8 cellular contexts compared by ENCODE assay signal in the genomic region with DNA sequence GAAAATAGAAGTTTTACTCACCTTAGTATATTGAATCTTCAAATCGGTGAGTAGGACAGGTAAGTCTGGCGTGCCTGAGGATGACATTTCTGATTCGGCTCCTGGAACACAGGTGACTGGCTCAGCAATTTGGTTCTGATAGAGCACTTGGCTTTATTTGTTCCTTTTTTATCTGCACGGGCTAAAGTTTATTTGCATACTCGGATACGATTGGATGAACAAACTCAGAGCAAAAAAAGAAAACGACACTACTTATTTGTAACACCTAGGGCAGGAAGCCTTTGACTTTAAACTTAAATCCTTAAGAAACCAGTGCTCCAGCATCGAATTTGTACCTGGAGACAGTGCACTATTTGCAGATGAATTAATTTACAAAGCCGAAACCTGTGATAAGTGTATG. TPM values are rescaled to one million over a fixed set of nuclear protein-coding genes. Genes with fewer than 3 reads are reported as not detected.
DNase-seq lines count a peak whose midpoint lies in the region; ATAC-seq and TF ChIP-seq lines count a peak whose summit lies in the region.

A gene (minus strand): TSS at position 140 of the 400 bp plus-strand sequence. CDS start 53 bp downstream, at position 87.

- H3K9me3 ChIP-seq in DOHH2 (ENCODE audit: control insufficient read depth, insufficient read depth, low read length) = no peaks in the 10 kb centered on the region; the same call in 1 of the 2 replicates
- no peaks in the 10 kb centered on the region for H3K9me3 ChIP-seq in OCI-LY7 (ENCODE audit: low read length)

- POLR2A ChIA-PET in OCI-LY7 (lab: Charles Lee) = interaction anchor here (0.7 kb wide), 1 partner anchor 22 kb away, joined by 3 read pairs; no protein-coding TSS in a partner anchor

- no TSS peak for BruUV-seq in OCI-LY7 (replicated peaks; lab: Mats Ljungman, UMichigan)

- CTCF ChIA-PET in OCI-LY7 (lab: Charles Lee; ENCODE audit: unreplicated experiment) = no interaction called here

- H3K4me2 ChIP-seq in DOHH2 (ENCODE audit: low read length) = peak within 1 kb of the TSS; percentile 51
- peak within 1 kb of the TSS; percentile 44 for H3K4me2 ChIP-seq in OCI-LY7 (ENCODE audit: low read length)

- no peak for TF ChIP-seq CTCF in DOHH2 (IDR thresholded peaks at IDR 0.05; ENCODE audit: low read depth, low read length, poor library complexity, severe bottlenecking)
- no peak for TF ChIP-seq CTCF in OCI-LY7 (conservative IDR thresholded peaks at IDR 0.05; ENCODE audit: low read length)

- H3K9me2 ChIP-seq in DOHH2 (replicated peaks; ENCODE audit: control insufficient read depth, low read length) (no peaks in the 10 kb centered on the region), OCI-LY7 (ENCODE audit: insufficient read depth, low read length) (no peaks in the 10 kb centered on the region)

- no peak within 1 kb of the TSS for H3K4me3 Mint-ChIP-seq in activated T-helper 1 cell treated with anti-CD3 and anti-CD28 coated beads, Interleukin-12 subunit alpha, Interleukin-12 subunit beta, Interleukin-2, Interleukin-4 antibody, amounts not matched to agents 30 ng/mL and 10 ng/mL and 1 ng/mL, durations not matched to agents 14 hours and 24 hours and 36 hours

- DNase-seq in OCI-LY7 (ENCODE audit: low spot score) (peak; percentile 4), Right ventricle myocardium superior (no peak), pulmonary artery endothelial cell (ENCODE audit: low read depth, low spot score) (peak; percentile 29), SW 1271 (lab: John Stamatoyannopoulos, UW) (no peak), anterior cingulate cortex (lab: John Stamatoyannopoulos, UW) (no peak)
- no peak for DNase-seq in activated T-helper 1 cell treated with anti-CD3 and anti-CD28 coated beads, Interleukin-12 subunit alpha, Interleukin-12 subunit beta, Interleukin-2, Interleukin-4 antibody, amounts not matched to agents 30 ng/mL and 10 ng/mL and 1 ng/mL, durations not matched to agents 14 hours and 24 hours and 36 hours (ENCODE audit: low spot score)

- no peaks in the 10 kb centered on the region for H3F3A ChIP-seq in DOHH2 (ENCODE audit: control insufficient read depth, insufficient read depth)

- peaks cover 21% of the 10 kb centered on the region for H3K4me1 ChIP-seq in DOHH2 (ENCODE audit: control insufficient read depth, low read length)
- peaks cover 11% of the 10 kb centered on the region for H3K4me1 ChIP-seq in OCI-LY7 (ENCODE audit: insufficient read depth, low read length, poor library complexity, severe bottlenecking)

- peaks cover 10% of the 10 kb centered on the region for H3K27me3 ChIP-seq in DOHH2 (ENCODE audit: control insufficient read depth, low read length)

- H3K27ac Mint-ChIP-seq in activated T-helper 1 cell treated with anti-CD3 and anti-CD28 coated beads, Interleukin-12 subunit alpha, Interleukin-12 subunit beta, Interleukin-2, Interleukin-4 antibody, amounts not matched to agents 30 ng/mL and 10 ng/mL and 1 ng/mL, durations not matched to agents 14 hours and 24 hours and 36 hours = no peak within 1 kb of the TSS

- H4K20me1 ChIP-seq in DOHH2 (ENCODE audit: control insufficient read depth, insufficient read depth, low read depth, low read length) (no peaks in the 10 kb centered on the region), OCI-LY7 (ENCODE audit: insufficient read depth, low read length) (no peaks in the 10 kb centered on the region)

- H3K79me2 ChIP-seq in DOHH2 (ENCODE audit: control insufficient read depth, low read length) = no peaks in the 10 kb centered on the region
- no peaks in the 10 kb centered on the region for H3K79me2 ChIP-seq in OCI-LY7 (ENCODE audit: insufficient read depth, low read depth, low read length)

- H3K36me3 ChIP-seq in DOHH2 (ENCODE audit: control insufficient read depth, low read length) = no peaks in the 10 kb centered on the region
- no peaks in the 10 kb centered on the region for H3K36me3 ChIP-seq in OCI-LY7 (ENCODE audit: insufficient read depth, low read length)

- H3K36me3 Mint-ChIP-seq in activated T-helper 1 cell treated with anti-CD3 and anti-CD28 coated beads, Interleukin-12 subunit alpha, Interleukin-12 subunit beta, Interleukin-2, Interleukin-4 antibody, amounts not matched to agents 30 ng/mL and 10 ng/mL and 1 ng/mL, durations not matched to agents 14 hours and 24 hours and 36 hours (ENCODE audit: low read depth) = no peaks in the 10 kb centered on the region

- no peaks in the 10 kb centered on the region for H3K9me3 Mint-ChIP-seq in activated T-helper 1 cell treated with anti-CD3 and anti-CD28 coated beads, Interleukin-12 subunit alpha, Interleukin-12 subunit beta, Interleukin-2, Interleukin-4 antibody, amounts not matched to agents 30 ng/mL and 10 ng/mL and 1 ng/mL, durations not matched to agents 14 hours and 24 hours and 36 hours

- peaks cover 15% of the 10 kb centered on the region for H3K27me3 Mint-ChIP-seq in activated T-helper 1 cell treated with anti-CD3 and anti-CD28 coated beads, Interleukin-12 subunit alpha, Interleukin-12 subunit beta, Interleukin-2, Interleukin-4 antibody, amounts not matched to agents 30 ng/mL and 10 ng/mL and 1 ng/mL, durations not matched to agents 14 hours and 24 hours and 36 hours (ENCODE audit: insufficient read depth)

- peak within 1 kb of the TSS; percentile 70 for H2AFZ ChIP-seq in OCI-LY7 (ENCODE audit: low read length)

- ATAC-seq in Right ventricle myocardium superior (ENCODE audit: poor library complexity) = peak; percentile 68
- ATAC-seq in GM19452 (IDR thresholded peaks at IDR 0.05; ENCODE audit: unreplicated experiment) = no peak

- 0 out of 2 replicates have a peak within 1 kb of the TSS, but pooled peaks have one; percentile 16 for H3K4me3 ChIP-seq in DOHH2 (ENCODE audit: low read length)
- no peak within 1 kb of the TSS for H3K4me3 ChIP-seq in OCI-LY7 (ENCODE audit: low read depth, low read length, poor library complexity, severe bottlenecking)

- H3K27ac ChIP-seq in DOHH2 (ENCODE audit: low read depth, low read length) (no peak within 1 kb of the TSS), OCI-LY7 (ENCODE audit: low read depth, low read length, poor library complexity, severe bottlenecking) (no peak within 1 kb of the TSS)

- no peaks in the 10 kb centered on the region for H3K4me1 Mint-ChIP-seq in activated T-helper 1 cell treated with anti-CD3 and anti-CD28 coated beads, Interleukin-12 subunit alpha, Interleukin-12 subunit beta, Interleukin-2, Interleukin-4 antibody, amounts not matched to agents 30 ng/mL and 10 ng/mL and 1 ng/mL, durations not matched to agents 14 hours and 24 hours and 36 hours (ENCODE audit: low read depth)

- intact Hi-C loops in OCI-LY7 (cut with micrococcal nuclease; ENCODE audit: unreplicated experiment) (no loop called here), Right ventricle myocardium superior (cut with DNase I) (no loop called here)
- intact Hi-C loops in activated T-helper 1 cell treated with anti-CD3 and anti-CD28 coated beads, Interleukin-12 subunit alpha, Interleukin-12 subunit beta, Interleukin-2, Interleukin-4 antibody, amounts not matched to agents 30 ng/mL and 10 ng/mL and 1 ng/mL, durations not matched to agents 14 hours and 24 hours and 36 hours (cut with micrococcal nuclease) = no loop called here

RNA-seq across cellular contexts. Expression of the gene that starts here (rescaled TPM):
- not detected in 2 replicates for total RNA-seq in OCI-LY7 (2014; rRNA removed; shearing (Covaris generic))
- total RNA-seq in OCI-LY7 (2022) = not detected in 2 replicates
- total RNA-seq in Right ventricle myocardium superior = 19.8 TPM
- 130 and 699 TPM in 2 replicates for total RNA-seq in pulmonary artery endothelial cell
- not detected in 2 replicates for total RNA-seq in activated T-helper 1 cell treated with anti-CD3 and anti-CD28 coated beads, Interleukin-12 subunit alpha, Interleukin-12 subunit beta, Interleukin-2, Interleukin-4 antibody, amounts not matched to agents 30 ng/mL and 10 ng/mL and 1 ng/mL, durations not matched to agents 14 hours and 24 hours and 36 hours

Comparison
In these comparisons a context has a peak if more than half of its experiments do, and no peak if none do; other contexts are left out.
1. RNA of the gene that starts here (total RNA-seq): 130 to 699 TPM in pulmonary artery endothelial cell and 19.8 TPM in Right ventricle myocardium superior (single experiment); not detected in OCI-LY7 and not detected in activated T-helper 1 cell treated with anti-CD3 and anti-CD28 coated beads, Interleukin-12 subunit alpha, Interleukin-12 subunit beta, Interleukin-2, Interleukin-4 antibody, amounts not matched to agents 30 ng/mL and 10 ng/mL and 1 ng/mL, durations not matched to agents 14 hours and 24 hours and 36 hours; every median in the first group is over 10 times any median in the second.
2. Peak in DNase-seq and H3K4me2 ChIP-seq in OCI-LY7; RNA of the gene not detected or under 1 TPM.